In genomic region chr2:239750045-239750835, GRCh38 we compare ENCODE assay signal across 20 cellular contexts.
DNase-seq lines count a peak whose midpoint lies in the region; ATAC-seq, FAIRE-seq and TF ChIP-seq lines count a peak whose summit lies in the region.
"Had no signal": no experiment of that assay in that cellular context is flagged by ENCODE, and none has a peak within 500 bp of the region (broad histone marks: within the 10 kb centered on the region; RNA-seq: fewer than 3 reads in every experiment).

No MANE protein-coding gene starts in this region.

- ATAC-seq in right cardiac atrium (no peak), heart right ventricle (no peak)
- ATAC-seq: HepG2 had no signal

- intact Hi-C loops in right cardiac atrium (cut with DNase I) (no loop called here), heart right ventricle (cut with DNase I) (no loop called here), kidney (cut with DNase I) (no loop called here)

- H3K27ac Mint-ChIP-seq in HFFc6, result no peak overlapping the region
- H3K27ac Mint-ChIP-seq: H9, IgD-negative memory B cell had no signal

- no peaks in the 10 kb centered on the region for H3K4me1 Mint-ChIP-seq in HFFc6 (ENCODE audit: low read depth)

- H3K4me1 ChIP-seq in right cardiac atrium (ENCODE audit: control insufficient read depth, insufficient read depth, low read length) (no peaks in the 10 kb centered on the region), heart right ventricle (peaks cover 0 to 9% (median 0%) of the 10 kb centered on the region in 9 donors), kidney (ENCODE audit: control insufficient read depth in 1 of 2, insufficient read depth in 1 of 2, low read depth in 1 of 2, low read length in 2 of 2) (peaks cover 0 to 4% of the 10 kb centered on the region in 2 donors)
- H3K4me1 ChIP-seq: BE2C had no signal

- peaks cover 62% of the 10 kb centered on the region for H3K9me3 Mint-ChIP-seq in HFFc6
- H3K9me3 Mint-ChIP-seq: H9, IgD-negative memory B cell had no signal

- no peaks in the 10 kb centered on the region for H3K9me3 ChIP-seq in right cardiac atrium (ENCODE audit: control insufficient read depth, low read length)
- H3K9me3 ChIP-seq in heart right ventricle, result no peaks in the 10 kb centered on the region
- H3K9me3 ChIP-seq in KOPT-K1 (ENCODE audit: insufficient read depth, low read length, poor library complexity, severe bottlenecking), result no peaks in the 10 kb centered on the region
- H3K9me3 ChIP-seq in kidney (ENCODE audit: control insufficient read depth in 1 of 2, low read length in 2 of 2), result no peaks in the 10 kb centered on the region
- H3K9me3 ChIP-seq: BE2C had no signal

- H3K4me3 ChIP-seq in right cardiac atrium (ENCODE audit: low read length), result no peak overlapping the region
- no peak overlapping the region for H3K4me3 ChIP-seq in heart right ventricle
- H3K4me3 ChIP-seq in kidney (ENCODE audit: low read length in 2 of 2), result no peak overlapping the region

- H3K27me3 ChIP-seq in right cardiac atrium (ENCODE audit: control insufficient read depth, insufficient read depth) (no peaks in the 10 kb centered on the region), heart right ventricle (peaks cover 0 to 55% (median 31%) of the 10 kb centered on the region in 7 donors)

- no peak overlapping the region for H3K4me3 Mint-ChIP-seq in HFFc6
- H3K4me3 Mint-ChIP-seq: CD14-positive monocyte; CD4-positive, alpha-beta memory T cell; H9; IgD-negative memory B cell had no signal

- FAIRE-seq in kidney (lab: Jason Lieb, UNC), result no peak
- FAIRE-seq: A204.1, G401.6, GM12891, GM19239, H1, HepG2 had no signal

- peaks cover 11% of the 10 kb centered on the region; the same call in 1 of the 2 replicates for H3K36me3 Mint-ChIP-seq in HFFc6 (ENCODE audit: low read depth)
- H3K36me3 Mint-ChIP-seq: CD14-positive monocyte; CD4-positive, alpha-beta memory T cell; IgD-negative memory B cell had no signal

- TF ChIP-seq CTCF in heart right ventricle (IDR thresholded peaks at IDR 0.05), result no peak
- TF ChIP-seq CTCF in kidney (IDR thresholded peaks at IDR 0.05; ENCODE audit: borderline replicate concordance, extremely low read depth, insufficient read depth), result no peak
- no peak for TF ChIP-seq CTCF in HFFc6 (IDR thresholded peaks at IDR 0.05)

- H3K27me3 Mint-ChIP-seq in HFFc6 (ENCODE audit: insufficient read depth), result no peaks in the 10 kb centered on the region
- H3K27me3 Mint-ChIP-seq: CD4-positive, alpha-beta memory T cell had no signal

- 91% methylated on average over 29 of the region's 29 CpGs for WGBS in right cardiac atrium
- WGBS in heart right ventricle, 2 donors, result 89 to 90% methylated on average over 29 of the region's 29 CpGs

- no peak overlapping the region for H3K27ac ChIP-seq in right cardiac atrium (ENCODE audit: low read length)
- H3K27ac ChIP-seq in heart right ventricle, result no peak overlapping the region
- peak overlapping the region; percentile 82 for H3K27ac ChIP-seq in KOPT-K1 (ENCODE audit: low read depth, low read length, poor library complexity, severe bottlenecking)
- H3K27ac ChIP-seq in kidney (ENCODE audit: low read depth in 2 of 2, low read length in 2 of 2), result no peak overlapping the region

- peak in 2 of 3 donors; percentile 36 to 39 for DNase-seq in right cardiac atrium
- no peak for DNase-seq in heart right ventricle
- peak; percentile 58 for DNase-seq in kidney
- no peak for DNase-seq in HFFc6
- no peak for DNase-seq in DMS114 treated with DMSO at 0.1 percent for 48 hours (lab: John Stamatoyannopoulos, UW; ENCODE audit: unreplicated experiment)
- DNase-seq: ACHN; BE2C; Calu3; CD4-positive, alpha-beta memory T cell; DMS53; H9 had no signal

- no peak overlapping the region for H3K9ac ChIP-seq in kidney (ENCODE audit: low read length in 2 of 2)

- no peaks in the 10 kb centered on the region for H3K36me3 ChIP-seq in heart right ventricle
- H3K36me3 ChIP-seq in KOPT-K1 (ENCODE audit: insufficient read depth, low read length), result no peaks in the 10 kb centered on the region
- no peaks in the 10 kb centered on the region for H3K36me3 ChIP-seq in kidney (ENCODE audit: control insufficient read depth in 1 of 2, insufficient read depth in 2 of 2, low read length in 2 of 2)
- H3K36me3 ChIP-seq: BE2C had no signal

Comparison
In these comparisons a context has a peak if more than half of its experiments do, and no peak if none do; other contexts are left out.
1. DNase-seq: peak in right cardiac atrium (2 of 3) and kidney (single experiment); none in heart right ventricle (0 of 2), HFFc6 (single experiment) and DMS114 treated with DMSO at 0.1 percent for 48 hours (single experiment).